7 cellular contexts compared by ENCODE assay signal in genomic region chr2:780581-780980, GRCh38.
"Had no signal": no experiment of that assay in that cellular context is flagged by ENCODE, and none has a peak within 500 bp of the region (broad histone marks: within the 10 kb centered on the region; RNA-seq: fewer than 3 reads in every experiment).

No MANE protein-coding gene starts in this region.

- H3K4me3 Mint-ChIP-seq: HFFc6, IgD-negative memory B cell had no signal

- H3K4me1 ChIP-seq: HAP-1 had no signal

- H3K27ac Mint-ChIP-seq: HFFc6, IgD-negative memory B cell had no signal

- H3K9ac ChIP-seq: GM23248 had no signal

- H3K36me3 ChIP-seq: HAP-1 had no signal

- H3K27ac ChIP-seq: GM23248 had no signal

- ATAC-seq: HCT116 had no signal

- DNase-seq: GM23248, HFFc6, KBM-7 had no signal

- H2AFZ ChIP-seq: GM23248 had no signal

- H3K4me3 ChIP-seq: GM23248, HAP-1 had no signal

- H3K9me3 ChIP-seq: HAP-1 had no signal

- FAIRE-seq: HTR-8/SVneo had no signal

- H3K4me1 Mint-ChIP-seq: IgD-negative memory B cell had no signal
